Comparison of ENCODE assay signal across 3 cellular contexts in the genomic region with DNA sequence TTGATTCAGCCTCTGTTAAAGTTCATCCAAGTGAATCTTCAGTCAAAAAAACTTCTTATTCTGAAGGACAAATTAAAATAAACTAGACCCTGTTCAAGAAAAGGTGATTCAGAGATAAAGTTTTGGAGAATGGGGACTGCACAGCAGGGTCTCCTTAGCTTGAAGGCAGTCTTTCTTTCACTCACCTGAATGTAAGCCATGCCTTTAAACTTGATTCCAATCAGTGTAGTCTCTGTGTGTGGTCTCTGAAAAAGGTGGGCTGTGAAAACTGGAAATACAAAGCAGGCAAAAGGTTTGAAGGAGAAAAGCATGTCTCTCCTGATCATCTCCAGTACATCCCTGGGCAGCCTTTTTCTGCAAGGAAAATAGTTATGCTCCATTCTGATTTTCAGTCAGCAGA.
"Had no signal": no experiment of that assay in that cellular context is flagged by ENCODE, and none has a peak within 500 bp of the region (broad histone marks: within the 10 kb centered on the region; RNA-seq: fewer than 3 reads in every experiment).

No MANE protein-coding gene starts in this region.

- ATAC-seq: GM12878 had no signal

- DNase-seq: GDM1, GF-D8 had no signal

- H3K4me3 ChIP-seq: GM12878 had no signal
